In the genomic region with DNA sequence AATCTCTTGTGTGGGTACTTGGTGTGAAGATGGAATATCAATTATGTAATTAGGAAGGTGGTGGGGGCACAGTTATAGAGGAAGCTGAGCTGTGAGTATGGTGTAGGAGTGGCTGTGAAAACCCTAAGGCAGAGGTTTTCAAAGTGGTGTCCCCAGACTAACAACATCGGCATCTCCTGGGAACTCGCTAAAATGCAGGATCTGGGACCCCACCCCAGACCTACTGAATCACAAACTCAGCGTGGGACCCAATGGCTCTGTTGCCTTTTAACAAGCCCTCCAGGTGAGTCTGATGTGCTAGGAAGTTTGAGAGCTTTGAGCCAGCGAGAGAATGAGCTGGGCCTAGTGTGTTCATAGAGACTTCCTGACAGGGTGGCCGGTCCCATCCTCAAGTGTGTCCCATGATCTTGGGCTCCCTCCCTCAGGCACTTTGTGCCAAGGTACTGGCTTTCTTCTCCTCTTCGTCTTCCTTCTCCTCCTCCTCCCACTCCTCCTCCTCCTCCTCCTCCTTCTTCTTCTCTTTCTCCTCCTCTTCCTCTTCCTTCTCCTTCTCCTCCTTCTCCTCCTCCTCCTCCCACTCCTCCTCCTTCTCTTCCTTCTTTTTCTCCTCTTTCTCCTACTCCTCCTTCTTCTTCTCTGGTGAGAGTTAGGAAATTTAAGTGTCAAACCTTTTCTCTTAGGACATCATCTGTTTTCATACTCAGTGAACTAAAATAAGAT, we compare ENCODE assay signal across 1 cellular context.
TF ChIP-seq lines count a peak whose summit lies in the region.

No MANE protein-coding gene starts in this region.

TF ChIP-seq in SK-N-SH treated with all-trans-retinoic acid at 6 μM for 48 hours, 23 proteins besides CTCF, POLR2A, EP300 and RAD21 (continued from another document):
- TF ChIP-seq, protein P1, sequence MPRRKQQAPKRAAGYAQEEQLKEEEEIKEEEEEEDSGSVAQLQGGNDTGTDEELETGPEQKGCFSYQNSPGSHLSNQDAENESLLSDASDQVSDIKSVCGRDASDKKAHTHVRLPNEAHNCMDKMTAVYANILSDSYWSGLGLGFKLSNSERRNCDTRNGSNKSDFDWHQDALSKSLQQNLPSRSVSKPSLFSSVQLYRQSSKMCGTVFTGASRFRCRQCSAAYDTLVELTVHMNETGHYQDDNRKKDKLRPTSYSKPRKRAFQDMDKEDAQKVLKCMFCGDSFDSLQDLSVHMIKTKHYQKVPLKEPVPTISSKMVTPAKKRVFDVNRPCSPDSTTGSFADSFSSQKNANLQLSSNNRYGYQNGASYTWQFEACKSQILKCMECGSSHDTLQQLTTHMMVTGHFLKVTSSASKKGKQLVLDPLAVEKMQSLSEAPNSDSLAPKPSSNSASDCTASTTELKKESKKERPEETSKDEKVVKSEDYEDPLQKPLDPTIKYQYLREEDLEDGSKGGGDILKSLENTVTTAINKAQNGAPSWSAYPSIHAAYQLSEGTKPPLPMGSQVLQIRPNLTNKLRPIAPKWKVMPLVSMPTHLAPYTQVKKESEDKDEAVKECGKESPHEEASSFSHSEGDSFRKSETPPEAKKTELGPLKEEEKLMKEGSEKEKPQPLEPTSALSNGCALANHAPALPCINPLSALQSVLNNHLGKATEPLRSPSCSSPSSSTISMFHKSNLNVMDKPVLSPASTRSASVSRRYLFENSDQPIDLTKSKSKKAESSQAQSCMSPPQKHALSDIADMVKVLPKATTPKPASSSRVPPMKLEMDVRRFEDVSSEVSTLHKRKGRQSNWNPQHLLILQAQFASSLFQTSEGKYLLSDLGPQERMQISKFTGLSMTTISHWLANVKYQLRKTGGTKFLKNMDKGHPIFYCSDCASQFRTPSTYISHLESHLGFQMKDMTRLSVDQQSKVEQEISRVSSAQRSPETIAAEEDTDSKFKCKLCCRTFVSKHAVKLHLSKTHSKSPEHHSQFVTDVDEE (CRISPR knock-in tag; IDR thresholded peaks at IDR 0.05), result no peak
- TF ChIP-seq ZNF8 (CRISPR knock-in tag; IDR thresholded peaks at IDR 0.05) (no peak), ARNTL (CRISPR knock-in tag; IDR thresholded peaks at IDR 0.05; ENCODE audit: borderline replicate concordance, low read depth) (no peak), BACH2 (CRISPR knock-in tag; IDR thresholded peaks at IDR 0.05; ENCODE audit: borderline replicate concordance) (no peak), PPARA (CRISPR knock-in tag; IDR thresholded peaks at IDR 0.05; ENCODE audit: borderline replicate concordance) (no peak), GLIS3 (CRISPR knock-in tag; IDR thresholded peaks at IDR 0.05) (no peak), TOX (CRISPR knock-in tag; IDR thresholded peaks at IDR 0.05; ENCODE audit: borderline replicate concordance) (no peak)
- TF ChIP-seq, protein P2, sequence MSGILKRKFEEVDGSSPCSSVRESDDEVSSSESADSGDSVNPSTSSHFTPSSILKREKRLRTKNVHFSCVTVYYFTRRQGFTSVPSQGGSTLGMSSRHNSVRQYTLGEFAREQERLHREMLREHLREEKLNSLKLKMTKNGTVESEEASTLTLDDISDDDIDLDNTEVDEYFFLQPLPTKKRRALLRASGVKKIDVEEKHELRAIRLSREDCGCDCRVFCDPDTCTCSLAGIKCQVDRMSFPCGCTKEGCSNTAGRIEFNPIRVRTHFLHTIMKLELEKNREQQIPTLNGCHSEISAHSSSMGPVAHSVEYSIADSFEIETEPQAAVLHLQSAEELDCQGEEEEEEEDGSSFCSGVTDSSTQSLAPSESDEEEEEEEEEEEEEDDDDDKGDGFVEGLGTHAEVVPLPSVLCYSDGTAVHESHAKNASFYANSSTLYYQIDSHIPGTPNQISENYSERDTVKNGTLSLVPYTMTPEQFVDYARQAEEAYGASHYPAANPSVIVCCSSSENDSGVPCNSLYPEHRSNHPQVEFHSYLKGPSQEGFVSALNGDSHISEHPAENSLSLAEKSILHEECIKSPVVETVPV (CRISPR knock-in tag; IDR thresholded peaks at IDR 0.05), result no peak
